15 cellular contexts compared by ENCODE assay signal in the genomic region with DNA sequence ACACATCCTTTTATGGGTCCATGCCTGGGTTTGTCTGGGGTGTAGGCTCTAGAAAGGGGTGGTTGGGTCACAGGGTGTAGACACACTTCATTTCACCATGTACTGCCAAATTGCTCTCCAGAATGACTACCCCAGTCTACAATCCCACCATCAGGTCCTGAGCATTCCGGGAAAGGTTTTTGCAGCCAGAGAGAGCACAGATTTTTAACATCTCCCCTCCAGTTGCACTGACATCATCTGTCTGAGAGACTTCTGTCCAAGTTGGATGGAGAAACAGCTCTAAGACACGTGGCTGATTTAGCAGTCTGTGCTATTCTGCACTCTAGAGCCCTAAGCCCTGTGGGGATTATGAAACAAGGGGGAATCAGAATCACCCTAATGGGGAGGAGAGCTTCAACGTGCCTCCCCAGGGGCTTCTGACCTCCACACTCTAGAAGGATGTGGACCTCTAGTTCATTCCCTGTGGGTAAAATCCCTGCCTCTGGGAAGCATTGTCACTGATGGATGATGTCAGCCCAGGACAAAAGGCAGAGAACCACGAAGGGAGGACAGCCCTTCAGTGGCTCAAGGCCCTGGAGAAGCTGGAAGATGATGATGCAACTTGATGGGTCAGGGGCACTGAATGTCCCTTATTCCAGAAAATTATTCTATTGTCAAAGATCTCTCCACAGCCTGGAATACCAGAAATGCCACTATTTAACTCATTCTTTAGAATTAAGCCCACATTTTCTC.
DNase-seq lines count a peak whose midpoint lies in the region; ATAC-seq and TF ChIP-seq lines count a peak whose summit lies in the region.
"Had no signal": no experiment of that assay in that cellular context is flagged by ENCODE, and none has a peak within 500 bp of the region (broad histone marks: within the 10 kb centered on the region; RNA-seq: fewer than 3 reads in every experiment).

No MANE protein-coding gene starts in this region.

- no peaks in the 10 kb centered on the region for H3K27me3 ChIP-seq in right cardiac atrium (ENCODE audit: control insufficient read depth, insufficient read depth)
- H3K27me3 ChIP-seq in CD8-positive, alpha-beta memory T cell (ENCODE audit: insufficient read depth, low read length, poor library complexity, severe bottlenecking) = no peaks in the 10 kb centered on the region

- no peak overlapping the region for H3K27ac ChIP-seq in right cardiac atrium (ENCODE audit: low read length)
- no peak overlapping the region for H3K27ac ChIP-seq in CD8-positive, alpha-beta memory T cell (ENCODE audit: low read depth, low read length)

- H3K36me3 ChIP-seq in CD8-positive, alpha-beta memory T cell (ENCODE audit: insufficient read depth, low read length) = no peaks in the 10 kb centered on the region
- H3K36me3 ChIP-seq: thoracic aorta had no signal

- peak overlapping the region in 2 of 8 donors; percentile 43 to 70 for H3K27ac Mint-ChIP-seq in CD8-positive, alpha-beta memory T cell

- peak; percentile 6 for DNase-seq in HS-5 (ENCODE audit: low read depth)
- DNase-seq in cardiac fibroblast (ENCODE audit: low read depth in 2 of 2) = peak; percentile 89 to 97
- DNase-seq in right cardiac atrium = peak in 2 of 3 donors; percentile 42 to 47
- DNase-seq in stromal cell of bone marrow (ENCODE audit: low read depth) = peak; percentile 71
- no peak for DNase-seq in CD8-positive, alpha-beta memory T cell
- no peak for DNase-seq in glomerular visceral epithelial cell (ENCODE audit: extremely low spot score)
- DNase-seq in mucosa of gallbladder (ENCODE audit: low spot score) = no peak
- DNase-seq: activated CD4-positive, alpha-beta T cell treated with anti-CD3 and anti-CD28 coated beads, Interleukin-2, amount 50 U/mL, for 4 hours; activated gamma-delta T cell treated with Interleukin-2 at 50 U/mL for 16 hours; DMS 273 treated with DMSO at 0.1 percent for 48 hours; H7; NCI-H1694; T-cell had no signal

- H3K27me3 Mint-ChIP-seq in CD8-positive, alpha-beta memory T cell = peaks cover 0 to 1% of the 10 kb centered on the region in 2 donors
- H3K27me3 Mint-ChIP-seq: T-cell had no signal

- H3K4me1 ChIP-seq in right cardiac atrium (ENCODE audit: control insufficient read depth, insufficient read depth, low read length) = no peaks in the 10 kb centered on the region
- peaks cover 17% of the 10 kb centered on the region for H3K4me1 ChIP-seq in CD8-positive, alpha-beta memory T cell (ENCODE audit: insufficient read depth, low read length)

- H3K4me3 ChIP-seq in cardiac fibroblast (replicated peaks in 1 of 2; ENCODE audit: low read depth in 2 of 2, low read length in 2 of 2) = no peak overlapping the region
- H3K4me3 ChIP-seq in right cardiac atrium (ENCODE audit: low read length) = no peak overlapping the region
- H3K4me3 ChIP-seq in CD8-positive, alpha-beta memory T cell (ENCODE audit: low read length) = no peak overlapping the region
- H3K4me3 ChIP-seq: thoracic aorta had no signal

- POLR2A ChIA-PET in CD8-positive, alpha-beta memory T cell (lab: Charles Lee) = no interaction called here

- H3K4me3 Mint-ChIP-seq in CD8-positive, alpha-beta memory T cell = peak overlapping the region in 3 of 7 donors; percentile 17 to 80 (median 51)
- H3K4me3 Mint-ChIP-seq: T-cell had no signal

- H3K9me3 Mint-ChIP-seq in CD8-positive, alpha-beta memory T cell = no peaks in the 10 kb centered on the region
- H3K9me3 Mint-ChIP-seq: T-cell had no signal

- CTCF ChIA-PET in CD8-positive, alpha-beta memory T cell (lab: Charles Lee) = no interaction called here

- ATAC-seq in right cardiac atrium (peak; percentile 86 to 90), GM21367 (IDR thresholded peaks at IDR 0.05; ENCODE audit: unreplicated experiment) (no peak)

- H3K9me3 ChIP-seq in right cardiac atrium (ENCODE audit: control insufficient read depth, low read length) = no peaks in the 10 kb centered on the region
- no peaks in the 10 kb centered on the region for H3K9me3 ChIP-seq in CD8-positive, alpha-beta memory T cell (ENCODE audit: low read length)
- H3K9me3 ChIP-seq: thoracic aorta had no signal

- WGBS in right cardiac atrium = 53% methylated on average over 4 of the region's 4 CpGs

- intact Hi-C loops in right cardiac atrium (cut with DNase I) = no loop called here

- TF ChIP-seq CTCF in cardiac fibroblast (IDR thresholded peaks at IDR 0.05; ENCODE audit: low read depth, low read length) = no peak

- H3K4me1 Mint-ChIP-seq in CD8-positive, alpha-beta memory T cell = peaks cover 40 to 51% (median 47%) of the 10 kb centered on the region in 3 donors

- H3K36me3 Mint-ChIP-seq in CD8-positive, alpha-beta memory T cell = peaks cover 0 to 1% (median 0%) of the 10 kb centered on the region in 3 donors
- H3K36me3 Mint-ChIP-seq: T-cell had no signal

Comparison
In these comparisons a context has a peak if more than half of its experiments do, and no peak if none do; other contexts are left out.
1. DNase-seq: peak in HS-5 (single experiment), cardiac fibroblast (2 of 2), right cardiac atrium (2 of 3) and stromal cell of bone marrow (single experiment); none in CD8-positive, alpha-beta memory T cell (0 of 5), glomerular visceral epithelial cell (single experiment) and mucosa of gallbladder (single experiment).